Comparison of ENCODE assay signal across 8 cellular contexts in genomic region chr17:42184717-42185496, GRCh38.
DNase-seq lines count a peak whose midpoint lies in the region; ATAC-seq and TF ChIP-seq lines count a peak whose summit lies in the region.

Gene HCRT, minus strand, starts transcription at chr17:42185452. Its CDS starts 87 bp downstream, at chr17:42185365.

- no peaks in the 10 kb centered on the region for H3K36me3 ChIP-seq in DOHH2 (ENCODE audit: control insufficient read depth, low read length)

- H3K79me2 ChIP-seq in DOHH2 (ENCODE audit: control insufficient read depth, low read length), result no peaks in the 10 kb centered on the region

- DNase-seq in NCI-H510A treated with DMSO at 0.1 percent for 48 hours (lab: John Stamatoyannopoulos, UW), result peak; percentile 73
- DNase-seq in effector memory CD8-positive, alpha-beta T cell, result no peak
- DNase-seq in pons (ENCODE audit: low spot score), result peak; percentile 33
- no peak for DNase-seq in hippocampal formation (lab: John Stamatoyannopoulos, UW)
- no peak for DNase-seq in 8988T

- H3K9me2 ChIP-seq in DOHH2 (replicated peaks; ENCODE audit: control insufficient read depth, low read length), result no peaks in the 10 kb centered on the region

- peaks cover 12% of the 10 kb centered on the region for H3K27me3 ChIP-seq in DOHH2 (ENCODE audit: control insufficient read depth, low read length)

- peaks cover 21 to 22% of the 10 kb centered on the region in 2 donors for H3K4me1 Mint-ChIP-seq in effector memory CD8-positive, alpha-beta T cell (ENCODE audit: low read depth in 2 of 2)

- peaks cover 0 to 3% of the 10 kb centered on the region in 2 donors for H3K27me3 Mint-ChIP-seq in effector memory CD8-positive, alpha-beta T cell

- H3K9me3 ChIP-seq in DOHH2 (ENCODE audit: control insufficient read depth, insufficient read depth, low read length), result no peaks in the 10 kb centered on the region

- H3K36me3 Mint-ChIP-seq in effector memory CD8-positive, alpha-beta T cell (ENCODE audit: insufficient read depth), result peaks cover 10% of the 10 kb centered on the region

- H3K4me2 ChIP-seq in DOHH2 (ENCODE audit: low read length), result peak within 1 kb of the TSS; percentile 92

- no peak for ATAC-seq in effector memory CD8-positive, alpha-beta T cell (replicated peaks)
- ATAC-seq in HG02798 (IDR thresholded peaks at IDR 0.05; ENCODE audit: poor library complexity, unreplicated experiment) (no peak), HG03280 (IDR thresholded peaks at IDR 0.05; ENCODE audit: unreplicated experiment) (no peak)

- no peaks in the 10 kb centered on the region for H3F3A ChIP-seq in DOHH2 (ENCODE audit: control insufficient read depth, insufficient read depth)

- peak within 1 kb of the TSS; percentile 87 for H3K4me3 ChIP-seq in DOHH2 (ENCODE audit: low read length)

- H3K4me1 ChIP-seq in DOHH2 (ENCODE audit: control insufficient read depth, low read length), result peaks cover 41% of the 10 kb centered on the region

- H3K27ac ChIP-seq in DOHH2 (ENCODE audit: low read depth, low read length), result no peak within 1 kb of the TSS

- no peaks in the 10 kb centered on the region for H4K20me1 ChIP-seq in DOHH2 (ENCODE audit: control insufficient read depth, insufficient read depth, low read depth, low read length)

- no peaks in the 10 kb centered on the region for H3K9me3 Mint-ChIP-seq in effector memory CD8-positive, alpha-beta T cell

- peak within 1 kb of the TSS; percentile 81 to 86 for H3K27ac Mint-ChIP-seq in effector memory CD8-positive, alpha-beta T cell

- peak within 1 kb of the TSS; percentile 90 to 93 for H3K4me3 Mint-ChIP-seq in effector memory CD8-positive, alpha-beta T cell

- TF ChIP-seq CTCF in DOHH2 (IDR thresholded peaks at IDR 0.05; ENCODE audit: low read depth, low read length, poor library complexity, severe bottlenecking), result no peak

Comparison
In these comparisons a context has a peak if more than half of its experiments do, and no peak if none do; other contexts are left out.
1. DNase-seq: peak in NCI-H510A treated with DMSO at 0.1 percent for 48 hours (single experiment) and pons (single experiment); none in effector memory CD8-positive, alpha-beta T cell (0 of 3), hippocampal formation (0 of 2) and 8988T (single experiment).